Comparison of ENCODE assay signal across 8 cellular contexts in the genomic region with DNA sequence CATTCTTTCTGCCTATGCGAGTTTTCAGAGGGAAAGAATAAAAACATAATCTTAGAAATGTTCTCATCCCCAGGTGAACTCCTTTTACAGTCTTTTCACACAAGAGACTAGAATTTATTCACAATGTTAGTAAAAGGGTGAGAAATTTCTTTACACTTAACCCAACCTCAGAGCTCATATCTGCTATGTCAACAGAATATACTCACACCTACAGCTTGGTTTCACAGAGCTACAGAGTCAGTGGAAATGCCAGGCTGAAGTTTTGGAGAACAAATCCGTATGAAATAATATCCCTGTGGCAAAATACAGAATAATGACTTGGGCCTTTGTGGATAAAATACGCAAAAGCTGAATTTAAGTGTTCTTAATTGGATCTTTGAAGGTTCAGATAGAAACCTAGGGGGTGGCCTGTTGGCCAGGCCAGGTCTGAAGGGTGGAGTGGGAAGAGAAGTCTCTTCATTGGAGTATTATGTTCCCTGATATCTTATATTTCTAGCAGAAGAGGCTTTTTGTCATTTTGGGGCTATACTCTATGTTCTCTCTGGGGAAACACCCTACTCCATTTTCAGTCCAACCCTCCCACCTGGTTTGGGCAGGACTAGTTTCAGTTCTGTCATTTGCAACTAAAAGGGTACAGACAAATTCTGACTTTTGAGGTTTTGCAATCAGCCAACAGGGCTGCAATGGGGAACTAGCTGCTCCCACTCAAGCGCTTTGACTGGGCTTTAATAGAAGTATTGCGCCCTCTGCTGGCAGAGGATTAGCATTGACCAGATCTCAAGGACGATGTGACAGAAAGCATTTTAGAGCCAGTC. TPM values are rescaled to one million over a fixed set of nuclear protein-coding genes. Genes with fewer than 3 reads are reported as not detected.
DNase-seq lines count a peak whose midpoint lies in the region; ATAC-seq and TF ChIP-seq lines count a peak whose summit lies in the region.

No MANE protein-coding gene starts in this region.

- no peak overlapping the region for H3K4me3 ChIP-seq in choroid plexus epithelial cell (ENCODE audit: low read depth, low read length)
- no peak overlapping the region for H3K4me3 ChIP-seq in liver (ENCODE audit: low read depth in 1 of 3, low read length in 3 of 3)

- no peaks in the 10 kb centered on the region for H3K27me3 ChIP-seq in liver (ENCODE audit: control insufficient read depth in 4 of 4, insufficient read depth in 4 of 4, low read length in 3 of 4)

- peak; percentile 98 to 99 for TF ChIP-seq RAD21 in liver (IDR thresholded peaks at IDR 0.05)

- peak overlapping the region in 1 of 2 donors; percentile 23 for H3K9ac ChIP-seq in liver (ENCODE audit: low read depth in 1 of 2, low read length in 2 of 2)

- ATAC-seq in GM19372 (IDR thresholded peaks at IDR 0.05; ENCODE audit: low read depth, unreplicated experiment) = peak; percentile 100
- peak; percentile 97 for ATAC-seq in HG03460 (IDR thresholded peaks at IDR 0.05; ENCODE audit: unreplicated experiment)

- peaks cover 2 to 18% (median 8%) of the 10 kb centered on the region in 4 donors for H3K4me1 ChIP-seq in liver (ENCODE audit: control insufficient read depth in 4 of 4, insufficient read depth in 4 of 4, low read length in 3 of 4)

- no peak overlapping the region for H3K27ac ChIP-seq in C4-2B
- H3K27ac ChIP-seq in liver (ENCODE audit: low read depth in 1 of 2, low read length in 2 of 2) = peak overlapping the region; percentile 70 to 72

- DNase-seq in NCI-H524 (lab: John Stamatoyannopoulos, UW) (peak; percentile 69 to 84), choroid plexus epithelial cell (ENCODE audit: low read depth) (peak; percentile 93)
- peak; percentile 62 for DNase-seq in activated CD4-positive, alpha-beta T cell treated with anti-CD3 and anti-CD28 coated beads for 1 hour
- DNase-seq in stimulated activated CD4-positive, alpha-beta T cell treated with anti-CD3 and anti-CD28 coated beads, TNF-alpha, amount 100 ng/mL, for 48 hours (ENCODE audit: low read depth in 3 of 3) = peak; percentile 77 to 82 (median 77)

- no peaks in the 10 kb centered on the region for H3K36me3 ChIP-seq in liver (ENCODE audit: control insufficient read depth in 4 of 4, insufficient read depth in 3 of 4, low read depth in 1 of 4, low read length in 3 of 4)

- H3K9me3 ChIP-seq in liver (ENCODE audit: control insufficient read depth in 4 of 4, low read length in 3 of 4) = no peaks in the 10 kb centered on the region

- 43% methylated on average over 6 of the region's 6 CpGs for WGBS in liver

- TF ChIP-seq CTCF in C4-2B (conservative IDR thresholded peaks at IDR 0.05) = peak; percentile 79
- TF ChIP-seq CTCF in choroid plexus epithelial cell (conservative IDR thresholded peaks at IDR 0.05; ENCODE audit: low read depth, low read length) = peak; percentile 96
- peak; percentile 93 for TF ChIP-seq CTCF in liver (IDR thresholded peaks at IDR 0.05; ENCODE audit: low read depth, low read length, missing input control)

TF ChIP-seq in liver, 16 proteins besides CTCF, POLR2A, EP300 and RAD21:
- peak in 1 of 2 donors; percentile 46 for TF ChIP-seq RXRA (IDR thresholded peaks at IDR 0.05)
- no peak for TF ChIP-seq FOXA2 (IDR thresholded peaks at IDR 0.05)
- peak; percentile 46 for TF ChIP-seq YY1 (IDR thresholded peaks at IDR 0.05)
- peak; percentile 34 for TF ChIP-seq SP1 (IDR thresholded peaks at IDR 0.05)
- TF ChIP-seq REST (IDR thresholded peaks at IDR 0.05) = no peak
- no peak for TF ChIP-seq EGR1 (IDR thresholded peaks at IDR 0.05; ENCODE audit: low read depth in 2 of 2)
- TF ChIP-seq, protein P1, sequence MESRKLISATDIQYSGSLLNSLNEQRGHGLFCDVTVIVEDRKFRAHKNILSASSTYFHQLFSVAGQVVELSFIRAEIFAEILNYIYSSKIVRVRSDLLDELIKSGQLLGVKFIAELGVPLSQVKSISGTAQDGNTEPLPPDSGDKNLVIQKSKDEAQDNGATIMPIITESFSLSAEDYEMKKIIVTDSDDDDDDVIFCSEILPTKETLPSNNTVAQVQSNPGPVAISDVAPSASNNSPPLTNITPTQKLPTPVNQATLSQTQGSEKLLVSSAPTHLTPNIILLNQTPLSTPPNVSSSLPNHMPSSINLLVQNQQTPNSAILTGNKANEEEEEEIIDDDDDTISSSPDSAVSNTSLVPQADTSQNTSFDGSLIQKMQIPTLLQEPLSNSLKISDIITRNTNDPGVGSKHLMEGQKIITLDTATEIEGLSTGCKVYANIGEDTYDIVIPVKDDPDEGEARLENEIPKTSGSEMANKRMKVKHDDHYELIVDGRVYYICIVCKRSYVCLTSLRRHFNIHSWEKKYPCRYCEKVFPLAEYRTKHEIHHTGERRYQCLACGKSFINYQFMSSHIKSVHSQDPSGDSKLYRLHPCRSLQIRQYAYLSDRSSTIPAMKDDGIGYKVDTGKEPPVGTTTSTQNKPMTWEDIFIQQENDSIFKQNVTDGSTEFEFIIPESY (IDR thresholded peaks at IDR 0.05) = peak; percentile 11
- TF ChIP-seq NR2F2 (IDR thresholded peaks at IDR 0.05) = no peak
- TF ChIP-seq JUND (IDR thresholded peaks at IDR 0.05) = no peak

RNA-seq across cellular contexts. Expression of gene FBXO48, which starts 25.7 kb away (rescaled TPM):
- total RNA-seq in liver = under 1 TPM; 0.75 TPM
- 1 to 10 TPM in 1 of 2 donors, under 1 TPM in 1; 0.45 to 1.0 TPM for polyA plus RNA-seq in liver

RNA-seq across cellular contexts. Expression of gene APLF, which starts 26.0 kb away (rescaled TPM):
- total RNA-seq in liver = 1 to 10 TPM; 1.4 to 3.8 TPM
- under 1 TPM; 0.18 to 0.58 TPM for polyA plus RNA-seq in liver
